In the genomic region with DNA sequence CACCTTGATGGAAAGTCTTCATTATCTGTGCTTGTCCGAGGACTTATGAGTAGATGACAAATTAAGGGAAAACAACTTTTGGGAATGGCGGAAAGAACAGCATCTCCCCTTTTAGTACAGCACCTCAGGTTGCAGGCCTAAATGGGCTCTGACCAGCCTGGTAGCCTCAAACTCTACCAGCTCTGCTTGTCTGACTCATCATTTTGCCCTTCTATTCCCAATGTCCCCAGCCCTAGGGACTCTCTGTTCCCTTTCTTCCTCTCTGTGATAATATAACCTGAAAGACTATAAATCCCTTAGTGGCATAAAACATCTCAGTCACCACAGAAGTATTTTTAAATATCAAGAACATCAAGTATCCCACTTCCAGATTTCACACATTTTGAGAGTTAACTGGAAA, we compare ENCODE assay signal across 1 cellular context.
TF ChIP-seq lines count a peak whose summit lies in the region.

No MANE protein-coding gene starts in this region.

TF ChIP-seq in A549, 52 proteins besides CTCF, POLR2A, EP300 and RAD21 (continued from another document):
- TF ChIP-seq ZFP36 (IDR thresholded peaks at IDR 0.05; ENCODE audit: borderline replicate concordance, partially characterized antibody) = no peak
- no peak for TF ChIP-seq PHF8 (IDR thresholded peaks at IDR 0.05; ENCODE audit: borderline replicate concordance, low read depth)
- no peak for TF ChIP-seq NR3C1 (IDR thresholded peaks at IDR 0.05)
- TF ChIP-seq HOXB13 (CRISPR knock-in tag; IDR thresholded peaks at IDR 0.05; ENCODE audit: low read depth) = no peak
- no peak for TF ChIP-seq JUNB (IDR thresholded peaks at IDR 0.05)
- TF ChIP-seq, protein P1, sequence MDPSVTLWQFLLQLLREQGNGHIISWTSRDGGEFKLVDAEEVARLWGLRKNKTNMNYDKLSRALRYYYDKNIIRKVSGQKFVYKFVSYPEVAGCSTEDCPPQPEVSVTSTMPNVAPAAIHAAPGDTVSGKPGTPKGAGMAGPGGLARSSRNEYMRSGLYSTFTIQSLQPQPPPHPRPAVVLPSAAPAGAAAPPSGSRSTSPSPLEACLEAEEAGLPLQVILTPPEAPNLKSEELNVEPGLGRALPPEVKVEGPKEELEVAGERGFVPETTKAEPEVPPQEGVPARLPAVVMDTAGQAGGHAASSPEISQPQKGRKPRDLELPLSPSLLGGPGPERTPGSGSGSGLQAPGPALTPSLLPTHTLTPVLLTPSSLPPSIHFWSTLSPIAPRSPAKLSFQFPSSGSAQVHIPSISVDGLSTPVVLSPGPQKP (IDR thresholded peaks at IDR 0.05; ENCODE audit: low read depth, low read length) = no peak
